In genomic region chr6:130969807-130970491, GRCh38 we compare ENCODE assay signal across 12 cellular contexts.
DNase-seq lines count a peak whose midpoint lies in the region; ATAC-seq, FAIRE-seq and TF ChIP-seq lines count a peak whose summit lies in the region.
"Had no signal": no experiment of that assay in that cellular context is flagged by ENCODE, and none has a peak within 500 bp of the region (broad histone marks: within the 10 kb centered on the region; RNA-seq: fewer than 3 reads in every experiment).

No MANE protein-coding gene starts in this region.

- H3K36me3 Mint-ChIP-seq in Caco-2 (ENCODE audit: insufficient read depth, unreplicated experiment): peaks cover 4% of the 10 kb centered on the region
- H3K36me3 Mint-ChIP-seq: CD4-positive, CD25-positive, alpha-beta regulatory T cell had no signal

- H3K36me3 ChIP-seq in Caco-2 (ENCODE audit: control insufficient read depth, insufficient read depth, low read length) (no peaks in the 10 kb centered on the region), K562 (ENCODE audit: control insufficient read depth, insufficient read depth, low read length) (no peaks in the 10 kb centered on the region), left ventricle myocardium inferior (no peaks in the 10 kb centered on the region)
- H3K36me3 ChIP-seq: cardiac muscle cell had no signal

- H3K9me1 ChIP-seq in K562 (ENCODE audit: control insufficient read depth, insufficient read depth, low read length): no peaks in the 10 kb centered on the region

- ATAC-seq in K562 (peak; percentile 35; the same call in 2 of the 3 replicates), sciatic nerve (peak; percentile 88)
- ATAC-seq: HCT116 had no signal

- BruUV-seq in Caco-2 (replicated peaks; lab: Mats Ljungman, UMichigan) (no TSS peak), K562 (replicated peaks; lab: Mats Ljungman, UMichigan) (no TSS peak)

- H2AFZ ChIP-seq in K562 (ENCODE audit: low read depth, low read length): no peak overlapping the region

- peaks cover 29% of the 10 kb centered on the region for H3K4me1 Mint-ChIP-seq in Caco-2 (ENCODE audit: low read depth, unreplicated experiment)
- H3K4me1 Mint-ChIP-seq: CD4-positive, CD25-positive, alpha-beta regulatory T cell had no signal

- TF ChIP-seq EP300 in K562 (IDR thresholded peaks at IDR 0.05; ENCODE audit: low read length): no peak

- peak overlapping the region; percentile 48 for H3K27ac Mint-ChIP-seq in Caco-2 (ENCODE audit: unreplicated experiment)

- H3K4me1 ChIP-seq in Caco-2: peaks cover 34% of the 10 kb centered on the region
- peaks cover 4 to 11% of the 10 kb centered on the region in 2 experiments; a peak in 3 of 5 replicates for H3K4me1 ChIP-seq in K562 (replicated peaks in 1 of 2; ENCODE audit: control insufficient read depth in 2 of 2, insufficient read depth in 2 of 2, low read length in 2 of 2)
- H3K4me1 ChIP-seq in left ventricle myocardium inferior: peaks cover 51% of the 10 kb centered on the region

- TF ChIP-seq POLR2A in K562 (conservative IDR thresholded peaks at IDR 0.05): no peak

- DNase-seq in Caco-2 (peak in 1 of 2 experiments; percentile 12), K562 (ENCODE audit: extremely low read depth in 1 of 4, low spot score in 3 of 4) (no peak), left ventricle myocardium inferior (peak; percentile 36), sciatic nerve (ENCODE audit: low spot score) (peak; percentile 71), frontal cortex (ENCODE audit: low spot score in 2 of 2) (no peak), AML-193 (lab: John Stamatoyannopoulos, UW) (no peak), COR-L47 (lab: John Stamatoyannopoulos, UW) (no peak), NCI-H524 treated with DMSO at 0.1 percent for 48 hours (lab: John Stamatoyannopoulos, UW) (no peak)
- DNase-seq: CD4-positive, CD25-positive, alpha-beta regulatory T cell; NCI-H2081 had no signal

- TF ChIP-seq CTCF in Caco-2 (IDR thresholded peaks at IDR 0.05; ENCODE audit: insufficient read depth in 1 of 2, low read depth in 1 of 2, low read length in 1 of 2, severe bottlenecking in 1 of 2, unreplicated experiment in 1 of 2): no peak
- no peak for TF ChIP-seq CTCF in K562 (IDR thresholded peaks at IDR 0.05 in 2 of 3, conservative IDR thresholded peaks at IDR 0.05 in 1 of 3; ENCODE audit: insufficient read depth in 2 of 3, low read depth in 1 of 3, low read length in 3 of 3)
- TF ChIP-seq CTCF in left ventricle myocardium inferior (IDR thresholded peaks at IDR 0.05; ENCODE audit: borderline replicate concordance): no peak

- TF ChIP-seq RAD21 in K562 (CRISPR knock-in tag; conservative IDR thresholded peaks at IDR 0.05 in 1 of 2, IDR thresholded peaks at IDR 0.05 in 1 of 2): no peak

- POLR2A ChIA-PET in Caco-2 (lab: Charles Lee): interaction anchor here (0.5 to 1.1 kb wide), 2 partner anchors 93 to 1309 kb away, joined by 3 read pairs; partner anchors contain the start of gene EPB41L2
- POLR2A ChIA-PET in K562 (lab: Yijun Ruan, JAX): interaction anchor here (0.7 kb wide), 1 partner anchor 1246 kb away, joined by 3 read pairs; no protein-coding TSS in a partner anchor

- H3K9me3 Mint-ChIP-seq in Caco-2 (ENCODE audit: unreplicated experiment): peaks cover 6% of the 10 kb centered on the region
- H3K9me3 Mint-ChIP-seq: CD4-positive, CD25-positive, alpha-beta regulatory T cell had no signal

- H3K9me3 ChIP-seq in Caco-2 (no peaks in the 10 kb centered on the region), K562 (replicated peaks; ENCODE audit: control insufficient read depth, insufficient read depth, low read depth, low read length) (no peaks in the 10 kb centered on the region), left ventricle myocardium inferior (replicated peaks) (no peaks in the 10 kb centered on the region)

- intact Hi-C loops in Caco-2 (cut with micrococcal nuclease; ENCODE audit: unreplicated experiment) (no loop called here), K562 (cut with micrococcal nuclease) (no loop called here), left ventricle myocardium inferior (cut with micrococcal nuclease) (no loop called here), sciatic nerve (cut with DNase I) (no loop called here)

- H3K79me2 ChIP-seq in K562 (ENCODE audit: control insufficient read depth, insufficient read depth, low read length): peaks cover 43% of the 10 kb centered on the region

- no peaks in the 10 kb centered on the region for H4K20me1 ChIP-seq in K562 (replicated peaks; ENCODE audit: control insufficient read depth, insufficient read depth, low read length)

- FAIRE-seq in K562 (lab: Jason Lieb, UNC): no peak
- FAIRE-seq in frontal cortex (lab: Jason Lieb, UNC): no peak

- H3K4me2 ChIP-seq in K562 (ENCODE audit: insufficient read depth, low read length): peak overlapping the region; percentile 43

- H3K4me3 ChIP-seq in Caco-2 (ENCODE audit: low read depth, low read length) (no peak overlapping the region), K562 (no peak overlapping the region), left ventricle myocardium inferior (peak overlapping the region; percentile 62)
- H3K4me3 ChIP-seq: cardiac muscle cell had no signal

- H3K9ac ChIP-seq in K562 (ENCODE audit: insufficient read depth in 1 of 2, low read depth in 2 of 2, low read length in 2 of 2): no peak overlapping the region

- H3K27me3 ChIP-seq in Caco-2 (replicated peaks; ENCODE audit: control insufficient read depth, insufficient read depth, low read length): no peaks in the 10 kb centered on the region
- no peaks in the 10 kb centered on the region for H3K27me3 ChIP-seq in K562 (ENCODE audit: control insufficient read depth in 2 of 2, insufficient read depth in 2 of 2, low read length in 2 of 2)
- no peaks in the 10 kb centered on the region for H3K27me3 ChIP-seq in left ventricle myocardium inferior (ENCODE audit: low read depth)
- H3K27me3 ChIP-seq: cardiac muscle cell had no signal

- no peaks in the 10 kb centered on the region for H3K27me3 Mint-ChIP-seq in Caco-2 (ENCODE audit: insufficient read depth, unreplicated experiment)
- H3K27me3 Mint-ChIP-seq: CD4-positive, CD25-positive, alpha-beta regulatory T cell had no signal

- in situ Hi-C loops in K562 (cut with MboI): no loop called here

- H3K27ac ChIP-seq in K562 (ENCODE audit: extremely low read depth, low read depth, low read length) (peak overlapping the region; percentile 12; the same call in 1 of the 3 replicates), left ventricle myocardium inferior (replicated peaks) (peak overlapping the region; percentile 82)
- H3K27ac ChIP-seq: cardiac muscle cell had no signal

- CTCF ChIA-PET in Caco-2 (lab: Charles Lee) (no interaction called here), K562 (lab: Yijun Ruan, JAX; ENCODE audit: low intra/inter-chr PET ratio) (no interaction called here)

- WGBS in K562 (ENCODE audit: insufficient coverage, low coverage, missing lambda C conversion rate): 12% methylated on average over 8 of the region's 8 CpGs

- peak overlapping the region; percentile 67 for H3K4me3 Mint-ChIP-seq in Caco-2 (ENCODE audit: unreplicated experiment)
- H3K4me3 Mint-ChIP-seq: CD4-positive, CD25-positive, alpha-beta regulatory T cell had no signal

TF ChIP-seq in K562, 482 proteins besides CTCF, POLR2A, EP300 and RAD21:
- TF ChIP-seq FOXJ2 (tag; IDR thresholded peaks at IDR 0.05) (no peak), ZNF146 (CRISPR knock-in tag; IDR thresholded peaks at IDR 0.05; ENCODE audit: unreplicated experiment) (no peak), ZNF780A (CRISPR knock-in tag; IDR thresholded peaks at IDR 0.05) (no peak), SREBF2 (CRISPR knock-in tag; IDR thresholded peaks at IDR 0.05) (no peak), SIN3A (IDR thresholded peaks at IDR 0.05; ENCODE audit: borderline replicate concordance in 2 of 2, control insufficient read depth in 1 of 2, low read depth in 2 of 2, low read length in 2 of 2) (no peak)

Comparison
In these comparisons a context has a peak if more than half of its experiments do, and no peak if none do; other contexts are left out.
1. DNase-seq: peak in left ventricle myocardium inferior (single experiment) and sciatic nerve (single experiment); none in K562 (0 of 4), frontal cortex (0 of 2), AML-193 (0 of 2), COR-L47 (single experiment) and NCI-H524 treated with DMSO at 0.1 percent for 48 hours (single experiment).